ENCODE assay signal across 11 cellular contexts in genomic region chr19:47714339-47714738, GRCh38. TPM values are rescaled to one million over a fixed set of nuclear protein-coding genes. Genes with fewer than 3 reads are reported as not detected.
DNase-seq lines count a peak whose midpoint lies in the region; ATAC-seq and TF ChIP-seq lines count a peak whose summit lies in the region.
"Had no signal": no experiment of that assay in that cellular context is flagged by ENCODE, and none has a peak within 500 bp of the region (broad histone marks: within the 10 kb centered on the region; RNA-seq: fewer than 3 reads in every experiment).

No MANE protein-coding gene starts in this region.

- intact Hi-C loops in activated T-helper 1 cell treated with anti-CD3 and anti-CD28 coated beads, Interleukin-12 subunit alpha, Interleukin-12 subunit beta, Interleukin-2, Interleukin-4 antibody, amounts not matched to agents 30 ng/mL and 10 ng/mL and 1 ng/mL, durations not matched to agents 14 hours and 24 hours and 36 hours (cut with micrococcal nuclease), result no loop called here

- in situ Hi-C loops in Caki2 (cut with HindIII; ENCODE audit: low pct_unique_long_range_greater_than_20kb, low sequenced_read_pairs), result no loop called here

- H3K9me3 Mint-ChIP-seq in activated T-helper 17 cell treated with anti-CD3 and anti-CD28 coated beads, Interleukin-2, amount 50 U/mL, for 72 hours, result no peaks in the 10 kb centered on the region
- no peaks in the 10 kb centered on the region for H3K9me3 Mint-ChIP-seq in activated T-helper 1 cell treated with anti-CD3 and anti-CD28 coated beads, Interleukin-12 subunit alpha, Interleukin-12 subunit beta, Interleukin-2, Interleukin-4 antibody, amounts not matched to agents 30 ng/mL and 10 ng/mL and 1 ng/mL, durations not matched to agents 14 hours and 24 hours and 36 hours

- DNase-seq in Caki2 (ENCODE audit: low read depth), result peak; percentile 30
- no peak for DNase-seq in fibroblast of the aortic adventitia (ENCODE audit: low read depth)
- no peak for DNase-seq in skeletal muscle cell (ENCODE audit: low read depth)
- DNase-seq in activated T-helper 1 cell treated with anti-CD3 and anti-CD28 coated beads, Interleukin-12 subunit alpha, Interleukin-12 subunit beta, Interleukin-2, Interleukin-4 antibody, amounts not matched to agents 30 ng/mL and 10 ng/mL and 1 ng/mL, durations not matched to agents 14 hours and 24 hours and 36 hours (ENCODE audit: low spot score), result no peak
- DNase-seq in NCI-H1694 treated with DMSO at 0.1 percent for 48 hours (lab: John Stamatoyannopoulos, UW), result no peak
- DNase-seq in NCI-H1436 (lab: John Stamatoyannopoulos, UW), result no peak
- no peak for DNase-seq in NCI-H2171 (lab: John Stamatoyannopoulos, UW)
- DNase-seq: activated naive CD4-positive, alpha-beta T cell treated with Interleukin-2 at 50 U/mL for 16 hours; foreskin melanocyte had no signal

- H3K27ac Mint-ChIP-seq in activated T-helper 17 cell treated with anti-CD3 and anti-CD28 coated beads, Interleukin-2, amount 50 U/mL, for 72 hours, result peak overlapping the region; percentile 36
- H3K27ac Mint-ChIP-seq in activated T-helper 1 cell treated with anti-CD3 and anti-CD28 coated beads, Interleukin-12 subunit alpha, Interleukin-12 subunit beta, Interleukin-2, Interleukin-4 antibody, amounts not matched to agents 30 ng/mL and 10 ng/mL and 1 ng/mL, durations not matched to agents 14 hours and 24 hours and 36 hours, result no peak overlapping the region

- no peak for ATAC-seq in activated T-helper 17 cell treated with anti-CD3 and anti-CD28 coated beads, Interleukin-2, amount 50 U/mL, for 72 hours (replicated peaks)
- ATAC-seq: GM12878 had no signal

- H3K36me3 Mint-ChIP-seq in activated T-helper 17 cell treated with anti-CD3 and anti-CD28 coated beads, Interleukin-2, amount 50 U/mL, for 72 hours (ENCODE audit: low read depth), result no peaks in the 10 kb centered on the region
- no peaks in the 10 kb centered on the region for H3K36me3 Mint-ChIP-seq in activated T-helper 1 cell treated with anti-CD3 and anti-CD28 coated beads, Interleukin-12 subunit alpha, Interleukin-12 subunit beta, Interleukin-2, Interleukin-4 antibody, amounts not matched to agents 30 ng/mL and 10 ng/mL and 1 ng/mL, durations not matched to agents 14 hours and 24 hours and 36 hours (ENCODE audit: low read depth)

- H3K4me3 Mint-ChIP-seq in activated T-helper 17 cell treated with anti-CD3 and anti-CD28 coated beads, Interleukin-2, amount 50 U/mL, for 72 hours, result peak overlapping the region; percentile 62
- H3K4me3 Mint-ChIP-seq in activated T-helper 1 cell treated with anti-CD3 and anti-CD28 coated beads, Interleukin-12 subunit alpha, Interleukin-12 subunit beta, Interleukin-2, Interleukin-4 antibody, amounts not matched to agents 30 ng/mL and 10 ng/mL and 1 ng/mL, durations not matched to agents 14 hours and 24 hours and 36 hours, result no peak overlapping the region

- H3K4me3 ChIP-seq in fibroblast of the aortic adventitia (ENCODE audit: low read depth, low read length), result peak overlapping the region; percentile 98
- peak overlapping the region; percentile 91 for H3K4me3 ChIP-seq in skeletal muscle cell (ENCODE audit: low read depth, low read length)
- H3K4me3 ChIP-seq: GM12878 had no signal

- H3K27me3 Mint-ChIP-seq in activated T-helper 17 cell treated with anti-CD3 and anti-CD28 coated beads, Interleukin-2, amount 50 U/mL, for 72 hours, result peaks cover 24% of the 10 kb centered on the region
- peaks cover 21% of the 10 kb centered on the region for H3K27me3 Mint-ChIP-seq in activated T-helper 1 cell treated with anti-CD3 and anti-CD28 coated beads, Interleukin-12 subunit alpha, Interleukin-12 subunit beta, Interleukin-2, Interleukin-4 antibody, amounts not matched to agents 30 ng/mL and 10 ng/mL and 1 ng/mL, durations not matched to agents 14 hours and 24 hours and 36 hours (ENCODE audit: insufficient read depth)

- no peak for TF ChIP-seq CTCF in fibroblast of the aortic adventitia (IDR thresholded peaks at IDR 0.05; ENCODE audit: insufficient read depth, low read length)

- H3K4me1 Mint-ChIP-seq in activated T-helper 17 cell treated with anti-CD3 and anti-CD28 coated beads, Interleukin-2, amount 50 U/mL, for 72 hours, result peaks cover 4% of the 10 kb centered on the region
- no peaks in the 10 kb centered on the region for H3K4me1 Mint-ChIP-seq in activated T-helper 1 cell treated with anti-CD3 and anti-CD28 coated beads, Interleukin-12 subunit alpha, Interleukin-12 subunit beta, Interleukin-2, Interleukin-4 antibody, amounts not matched to agents 30 ng/mL and 10 ng/mL and 1 ng/mL, durations not matched to agents 14 hours and 24 hours and 36 hours (ENCODE audit: low read depth)

RNA-seq across cellular contexts. Expression of gene EHD2, which starts 1.1 kb away (rescaled TPM):
- 7.4 and 12.4 TPM in 2 replicates for total RNA-seq in Caki2 (2014; rRNA removed; shearing (Covaris generic); ENCODE audit: low replicate concordance)
- 1 to 10 TPM in 1 of 2 donors, under 1 TPM in 1; 0.35 to 8.2 TPM for total RNA-seq in activated T-helper 17 cell treated with anti-CD3 and anti-CD28 coated beads, Interleukin-2, amount 50 U/mL, for 72 hours
- total RNA-seq in fibroblast of the aortic adventitia (ENCODE audit: low replicate concordance), result 70.4 and 110 TPM in 2 replicates
- 0.29 and 0.54 TPM in 2 replicates for total RNA-seq in activated T-helper 1 cell treated with anti-CD3 and anti-CD28 coated beads, Interleukin-12 subunit alpha, Interleukin-12 subunit beta, Interleukin-2, Interleukin-4 antibody, amounts not matched to agents 30 ng/mL and 10 ng/mL and 1 ng/mL, durations not matched to agents 14 hours and 24 hours and 36 hours

RNA-seq across cellular contexts. Expression of gene NOP53, which starts 31.0 kb away (rescaled TPM):
- 535 and 553 TPM in 2 replicates for total RNA-seq in Caki2 (2014; rRNA removed; shearing (Covaris generic); ENCODE audit: low replicate concordance)
- total RNA-seq in activated T-helper 17 cell treated with anti-CD3 and anti-CD28 coated beads, Interleukin-2, amount 50 U/mL, for 72 hours, result 100 to 1,000 TPM; 274 to 467 TPM
- 105 and 151 TPM in 2 replicates for total RNA-seq in fibroblast of the aortic adventitia (ENCODE audit: low replicate concordance)
- total RNA-seq in activated T-helper 1 cell treated with anti-CD3 and anti-CD28 coated beads, Interleukin-12 subunit alpha, Interleukin-12 subunit beta, Interleukin-2, Interleukin-4 antibody, amounts not matched to agents 30 ng/mL and 10 ng/mL and 1 ng/mL, durations not matched to agents 14 hours and 24 hours and 36 hours, result 206 and 211 TPM in 2 replicates
